ENCODE assay signal across 25 cellular contexts in genomic region chr5:148682283-148683026, GRCh38. TPM values are rescaled to one million over a fixed set of nuclear protein-coding genes. Genes with fewer than 3 reads are reported as not detected.
"Had no signal": no experiment of that assay in that cellular context is flagged by ENCODE, and none has a peak within 500 bp of the region (broad histone marks: within the 10 kb centered on the region; RNA-seq: fewer than 3 reads in every experiment).

No MANE protein-coding gene starts in this region.

- H3K4me3 Mint-ChIP-seq: activated CD4-positive, alpha-beta memory T cell treated with anti-CD3 and anti-CD28 coated beads, Interleukin-2, amount 10 ng/mL, durations not matched to agents 7 days and 5 days; activated CD4-positive, alpha-beta T cell treated with anti-CD3 and anti-CD28 coated beads for 36 hours; activated naive CD8-positive, alpha-beta T cell treated with anti-CD3 and anti-CD28 coated beads, Interleukin-2, amount 10 ng/mL, durations not matched to agents 7 days and 5 days; IgD-negative memory B cell; T-helper 17 cell had no signal

- H3K4me1 Mint-ChIP-seq: IgD-negative memory B cell, T-helper 17 cell had no signal

- FAIRE-seq: TTC549 had no signal

- H3K27me3 ChIP-seq: adrenal gland had no signal

- H3K27ac Mint-ChIP-seq: activated CD4-positive, alpha-beta memory T cell treated with anti-CD3 and anti-CD28 coated beads, Interleukin-2, amount 10 ng/mL, durations not matched to agents 7 days and 5 days; activated CD4-positive, alpha-beta T cell treated with anti-CD3 and anti-CD28 coated beads for 36 hours; activated naive CD8-positive, alpha-beta T cell treated with anti-CD3 and anti-CD28 coated beads, Interleukin-2, amount 10 ng/mL, durations not matched to agents 7 days and 5 days; activated T-helper 2 cell treated with anti-CD3 and anti-CD28 coated beads, Interferon-gamma antibody, Interleukin-2, Interleukin-4, amounts not matched to agents 10 μg/mL and 5 μg/mL and 100 μg/mL, durations not matched to agents 14 hours and 24 hours and 36 hours; IgD-negative memory B cell; T-helper 17 cell had no signal

- H3K36me3 ChIP-seq: adrenal gland, MG63 had no signal

- H3K36me3 Mint-ChIP-seq: activated naive CD8-positive, alpha-beta T cell treated with anti-CD3 and anti-CD28 coated beads, Interleukin-2, amount 10 ng/mL, durations not matched to agents 7 days and 5 days; IgD-negative memory B cell had no signal

- H3K27ac ChIP-seq: adrenal gland, PC-9 had no signal

- H3K4me3 ChIP-seq: adrenal gland, MG63, PC-9 had no signal

- H3K4me2 ChIP-seq: PC-9 had no signal

- H3K9me3 Mint-ChIP-seq: activated CD4-positive, alpha-beta memory T cell treated with anti-CD3 and anti-CD28 coated beads, Interleukin-2, amount 10 ng/mL, durations not matched to agents 7 days and 5 days; activated naive CD8-positive, alpha-beta T cell treated with anti-CD3 and anti-CD28 coated beads, Interleukin-2, amount 10 ng/mL, durations not matched to agents 7 days and 5 days; activated T-helper 2 cell treated with anti-CD3 and anti-CD28 coated beads, Interferon-gamma antibody, Interleukin-2, Interleukin-4, amounts not matched to agents 10 μg/mL and 5 μg/mL and 100 μg/mL, durations not matched to agents 14 hours and 24 hours and 36 hours had no signal

- H3K9me3 ChIP-seq: adrenal gland, MG63 had no signal

- ATAC-seq: activated CD4-positive, alpha-beta T cell treated with anti-CD3 and anti-CD28 coated beads for 36 hours; T-helper 17 cell had no signal

- H2AFZ ChIP-seq: PC-9 had no signal

- H3K4me1 ChIP-seq: adrenal gland had no signal

- DNase-seq: activated CD4-positive, alpha-beta memory T cell treated with anti-CD3 and anti-CD28 coated beads, Interleukin-2, amount 10 ng/mL, durations not matched to agents 7 days and 5 days; activated CD4-positive, alpha-beta T cell treated with anti-CD3 and anti-CD28 coated beads for 36 hours; activated CD4-positive, alpha-beta T cell treated with anti-CD3 and anti-CD28 coated beads, Interleukin-2, amount 50 U/mL, for 1 hour; activated gamma-delta T cell treated with Interleukin-2 at 50 U/mL for 16 hours; activated naive CD4-positive, alpha-beta T cell treated with anti-CD3 and anti-CD28 coated beads, Interleukin-2, amount 50 U/mL, for 16 hours; activated naive CD8-positive, alpha-beta T cell treated with anti-CD3 and anti-CD28 coated beads, Interleukin-2, amount 10 ng/mL, durations not matched to agents 7 days and 5 days; activated T-cell treated with anti-CD3 and anti-CD28 coated beads for 4 hours; activated T-cell treated with anti-CD3 and anti-CD28 coated beads, Interleukin-2, amount 50 U/mL, for 48 hours; adrenal gland; anterior cingulate cortex; MG63; NCI-H1105; NCI-H1436; NCI-H1694 treated with DMSO at 0.1 percent for 48 hours; NCI-H2081; NCI-H510A treated with DMSO at 0.1 percent for 48 hours; PC-9; SIG-M5; T-helper 17 cell; T-helper 9 cell had no signal

RNA-seq across cellular contexts. Expression of gene HTR4, which starts 28.1 kb away (rescaled TPM):
- total RNA-seq: activated CD4-positive, alpha-beta memory T cell treated with anti-CD3 and anti-CD28 coated beads, Interleukin-2, amount 10 ng/mL, durations not matched to agents 7 days and 5 days; activated CD4-positive, alpha-beta T cell treated with anti-CD3 and anti-CD28 coated beads for 36 hours; activated CD8-positive, alpha-beta memory T cell treated with anti-CD3 and anti-CD28 coated beads for 36 hours; activated naive CD8-positive, alpha-beta T cell treated with anti-CD3 and anti-CD28 coated beads, Interleukin-2, amount 10 ng/mL, durations not matched to agents 7 days and 5 days; activated T-helper 2 cell treated with anti-CD3 and anti-CD28 coated beads, Interferon-gamma antibody, Interleukin-2, Interleukin-4, amounts not matched to agents 10 μg/mL and 5 μg/mL and 100 μg/mL, durations not matched to agents 14 hours and 24 hours and 36 hours; PC-9; RPMI7951; T-helper 17 cell had no signal
- polyA plus RNA-seq: IgD-negative memory B cell had no signal
